Comparison of ENCODE assay signal across 12 cellular contexts in the genomic region with DNA sequence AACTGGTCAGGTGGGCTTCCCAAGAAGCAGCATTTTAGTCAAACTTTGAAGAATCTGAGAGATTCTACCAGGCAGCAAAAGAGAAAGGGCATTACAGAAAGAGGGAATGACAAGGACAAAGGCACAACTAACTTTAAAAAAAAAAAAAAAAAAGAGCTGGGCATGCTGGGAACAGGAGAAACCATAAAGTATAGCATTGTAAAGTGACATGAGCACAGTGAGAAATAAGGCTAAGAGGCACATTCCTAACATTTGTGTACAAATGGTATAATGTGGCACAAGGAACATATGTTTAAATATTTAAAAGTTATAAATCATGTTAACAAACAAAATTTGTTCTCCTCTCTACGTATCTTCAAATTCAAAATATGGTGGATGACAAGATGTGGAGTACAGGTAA.
"Had no signal": no experiment of that assay in that cellular context is flagged by ENCODE, and none has a peak within 500 bp of the region (broad histone marks: within the 10 kb centered on the region; RNA-seq: fewer than 3 reads in every experiment).

No MANE protein-coding gene starts in this region.

- H3K27ac Mint-ChIP-seq: activated naive CD4-positive, alpha-beta T cell treated with anti-CD3 and anti-CD28 coated beads, Interleukin-2, amount 50 U/mL, for 24 hours; endodermal cell had no signal

- H3K4me3 Mint-ChIP-seq: activated naive CD4-positive, alpha-beta T cell treated with anti-CD3 and anti-CD28 coated beads, Interleukin-2, amount 50 U/mL, for 24 hours; endodermal cell had no signal

- DNase-seq: activated CD4-positive, CD25-positive, alpha-beta regulatory T cell; activated effector memory CD4-positive, alpha-beta T cell treated with Interleukin-2 at 50 U/mL for 16 hours; activated T-cell treated with anti-CD3 and anti-CD28 coated beads, Interleukin-2, amount 50 U/mL, for 1 hour; brain microvascular endothelial cell; cerebellar nuclear complex; dermis blood vessel endothelial cell; endodermal cell; foreskin fibroblast; glutamatergic neuron; retina; uterus had no signal

- H3K4me1 Mint-ChIP-seq: activated naive CD4-positive, alpha-beta T cell treated with anti-CD3 and anti-CD28 coated beads, Interleukin-2, amount 50 U/mL, for 24 hours; endodermal cell had no signal
